Comparison of ENCODE assay signal across 8 cellular contexts in the genomic region with DNA sequence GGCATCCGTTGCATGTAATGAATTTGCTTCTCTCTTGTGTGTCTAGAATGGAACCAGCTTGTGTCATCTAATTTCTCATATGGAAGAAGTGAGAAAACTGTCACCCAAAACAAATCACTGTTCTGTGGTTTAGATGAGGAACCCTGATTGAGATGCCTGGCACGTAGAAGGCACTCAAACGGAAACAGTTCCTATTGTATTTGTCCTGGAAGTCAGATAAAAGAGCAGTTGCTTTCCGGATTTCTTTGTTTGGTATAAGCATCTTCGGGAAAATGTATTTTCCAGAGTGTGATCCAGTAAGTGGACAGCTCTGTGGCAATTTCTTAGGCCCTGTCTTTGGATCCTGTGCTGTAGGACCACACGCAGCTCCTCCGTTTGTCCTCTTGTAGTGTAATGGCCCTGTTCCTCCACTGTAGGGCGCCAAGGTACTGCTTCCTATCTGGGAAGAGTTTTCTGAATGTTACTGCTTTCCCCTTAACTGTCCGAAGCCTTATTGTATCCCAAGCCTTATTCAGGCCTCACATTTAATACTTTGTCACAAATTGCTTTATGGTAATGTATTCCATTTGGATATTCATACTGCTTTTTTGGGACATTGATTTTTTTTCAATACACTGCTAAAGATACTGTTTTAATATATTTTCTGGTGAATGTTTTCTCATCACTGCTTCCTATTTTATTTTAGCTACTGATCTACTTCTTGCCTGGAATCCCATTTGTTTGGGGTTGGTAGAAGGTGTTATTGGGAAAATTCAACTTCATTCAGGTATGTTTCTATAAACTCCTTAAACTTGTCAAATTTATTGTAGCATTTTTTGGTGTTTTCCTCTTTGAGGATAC. TPM values are rescaled to one million over a fixed set of nuclear protein-coding genes. Genes with fewer than 3 reads are reported as not detected.
DNase-seq lines count a peak whose midpoint lies in the region; ATAC-seq and TF ChIP-seq lines count a peak whose summit lies in the region.

No MANE protein-coding gene starts in this region.

- DNase-seq in CD8-positive, alpha-beta memory T cell = peak; percentile 26 to 58 (median 35)
- peak; percentile 31 to 79 for DNase-seq in NOMO-1 (lab: John Stamatoyannopoulos, UW; ENCODE audit: unreplicated experiment in 2 of 2)
- DNase-seq in activated CD8-positive, alpha-beta memory T cell treated with anti-CD3 and anti-CD28 coated beads for 24 hours = peak; percentile 71
- DNase-seq in epithelial cell of esophagus (ENCODE audit: low read depth) = peak; percentile 80
- peak; percentile 77 for DNase-seq in mucosa of gallbladder (ENCODE audit: low spot score)
- peak in 5 of 6 experiments; percentile 6 to 44 (median 37) for DNase-seq in stimulated activated naive CD4-positive, alpha-beta T cell (lab: John Stamatoyannopoulos, UW)

- no peak overlapping the region for H3K4me3 Mint-ChIP-seq in CD8-positive, alpha-beta memory T cell

- H3K9me3 Mint-ChIP-seq in CD8-positive, alpha-beta memory T cell = no peaks in the 10 kb centered on the region

- peaks cover 0 to 4% (median 2%) of the 10 kb centered on the region in 3 donors for H3K36me3 Mint-ChIP-seq in CD8-positive, alpha-beta memory T cell

- ATAC-seq in GM19452 (IDR thresholded peaks at IDR 0.05; ENCODE audit: unreplicated experiment) (peak; percentile 85), HG03571 (IDR thresholded peaks at IDR 0.05; ENCODE audit: unreplicated experiment) (peak; percentile 83)

- no peaks in the 10 kb centered on the region for H3K4me1 ChIP-seq in CD8-positive, alpha-beta memory T cell (ENCODE audit: insufficient read depth, low read length)

- H3K27me3 ChIP-seq in CD8-positive, alpha-beta memory T cell (ENCODE audit: insufficient read depth, low read length, poor library complexity, severe bottlenecking) = no peaks in the 10 kb centered on the region

- TF ChIP-seq CTCF in epithelial cell of esophagus (IDR thresholded peaks at IDR 0.05; ENCODE audit: insufficient read depth, low read depth, low read length, missing control alignments) = peak; percentile 98

- peaks cover 0 to 3% of the 10 kb centered on the region in 2 donors for H3K27me3 Mint-ChIP-seq in CD8-positive, alpha-beta memory T cell

- H3K36me3 ChIP-seq in CD8-positive, alpha-beta memory T cell (ENCODE audit: insufficient read depth, low read length) = no peaks in the 10 kb centered on the region

- POLR2A ChIA-PET in CD8-positive, alpha-beta memory T cell (lab: Charles Lee) = no interaction called here

- H3K9me3 ChIP-seq in CD8-positive, alpha-beta memory T cell (ENCODE audit: low read length) = no peaks in the 10 kb centered on the region

- no peak overlapping the region for H3K27ac ChIP-seq in CD8-positive, alpha-beta memory T cell (ENCODE audit: low read depth, low read length)

- CTCF ChIA-PET in CD8-positive, alpha-beta memory T cell (lab: Charles Lee) = interaction anchor here (0.5 to 3.2 kb wide), 13 partner anchors 9 to 586 kb away, joined by 3 to 14 read pairs (median 4); partner anchors contain the start of gene INPP5F

- peaks cover 4 to 8% (median 6%) of the 10 kb centered on the region in 3 donors for H3K4me1 Mint-ChIP-seq in CD8-positive, alpha-beta memory T cell

- peak overlapping the region in 2 of 8 donors; percentile 18 to 26 for H3K27ac Mint-ChIP-seq in CD8-positive, alpha-beta memory T cell

- no peak overlapping the region for H3K4me3 ChIP-seq in CD8-positive, alpha-beta memory T cell (ENCODE audit: low read length)
- no peak overlapping the region for H3K4me3 ChIP-seq in epithelial cell of esophagus (ENCODE audit: low read length)

RNA-seq across cellular contexts. Expression of gene INPP5F, which starts 24.8 kb away (rescaled TPM):
- 10 to 100 TPM; 22.3 to 23.0 TPM for total RNA-seq in CD8-positive, alpha-beta memory T cell
- 4.4 TPM for polyA plus RNA-seq in CD8-positive, alpha-beta memory T cell
- total RNA-seq in mucosa of gallbladder = 13.8 TPM
